ENCODE assay signal across 16 cellular contexts in the genomic region with DNA sequence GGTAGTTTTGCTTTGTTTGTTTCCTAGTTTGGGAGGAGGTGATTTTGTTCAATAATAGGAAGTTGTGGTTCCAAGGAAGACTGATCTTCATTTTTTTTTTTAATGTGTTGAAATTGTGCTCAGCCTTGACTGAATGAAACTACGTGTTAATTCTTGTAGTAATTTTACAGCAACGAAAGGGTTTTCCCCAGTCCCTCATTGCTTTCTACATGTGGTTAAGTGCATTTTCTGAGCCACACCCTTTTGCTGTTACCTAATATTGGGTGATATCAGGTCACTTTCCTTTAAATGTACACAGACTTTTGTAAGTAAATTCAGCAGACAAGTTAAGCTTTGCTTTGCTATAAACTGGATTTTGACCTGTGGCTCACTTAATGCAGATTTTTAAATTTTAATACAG.
A peak's percentile ranks its signal among the peaks of the same experiment; 100 is the strongest.
DNase-seq lines count a peak whose midpoint lies in the region; ATAC-seq and TF ChIP-seq lines count a peak whose summit lies in the region.
"Had no signal": no experiment of that assay in that cellular context is flagged by ENCODE, and none has a peak within 500 bp of the region (broad histone marks: within the 10 kb centered on the region; RNA-seq: fewer than 3 reads in every experiment).

No MANE protein-coding gene starts in this region.

- intact Hi-C loops in MCF 10A (cut with micrococcal nuclease) (no loop called here), breast epithelium (cut with DNase I; ENCODE audit: low total_unique reads) (no loop called here)

- no peaks in the 10 kb centered on the region for H3K27me3 Mint-ChIP-seq in MCF 10A (ENCODE audit: insufficient read depth, unreplicated experiment)
- no peaks in the 10 kb centered on the region for H3K27me3 Mint-ChIP-seq in activated naive CD8-positive, alpha-beta T cell treated with anti-CD3 and anti-CD28 coated beads, Interleukin-2, amount 50 U/mL, for 24 hours
- H3K27me3 Mint-ChIP-seq: activated CD4-positive, alpha-beta T cell treated with anti-CD3 and anti-CD28 coated beads, Interleukin-2, amount 10 ng/mL, durations not matched to agents 24 days and 14 days; activated naive CD8-positive, alpha-beta T cell treated with anti-CD3 and anti-CD28 coated beads for 36 hours had no signal

- POLR2A ChIA-PET in MCF 10A (lab: Yijun Ruan, JAX), result interaction anchor here (0.6 to 1.0 kb wide), 5 partner anchors 43 to 717 kb away, joined by 3 to 6 read pairs (median 3); partner anchors contain the start of gene UGP2

- H3K9me2 ChIP-seq in MM.1S (replicated peaks; ENCODE audit: insufficient read depth, low read length), result no peaks in the 10 kb centered on the region

- no peak overlapping the region for H3K27ac Mint-ChIP-seq in MCF 10A (ENCODE audit: low read depth, unreplicated experiment)
- no peak overlapping the region for H3K27ac Mint-ChIP-seq in activated naive CD8-positive, alpha-beta T cell treated with anti-CD3 and anti-CD28 coated beads, Interleukin-2, amount 50 U/mL, for 24 hours
- H3K27ac Mint-ChIP-seq: activated CD4-positive, alpha-beta T cell treated with anti-CD3 and anti-CD28 coated beads, Interleukin-2, amount 10 ng/mL, durations not matched to agents 24 days and 14 days; activated naive CD8-positive, alpha-beta T cell treated with anti-CD3 and anti-CD28 coated beads for 36 hours had no signal

- peak; percentile 63 for DNase-seq in MCF 10A (ENCODE audit: unreplicated experiment)
- DNase-seq in breast epithelium (ENCODE audit: low spot score in 2 of 2), result no peak
- peak; percentile 85 for DNase-seq in NOMO-1 treated with DMSO at 0.1 percent for 48 hours (lab: John Stamatoyannopoulos, UW; ENCODE audit: unreplicated experiment)
- DNase-seq in MM.1S, result no peak
- DNase-seq in COLO668 (lab: John Stamatoyannopoulos, UW; ENCODE audit: unreplicated experiment), result no peak
- DNase-seq in activated CD4-positive, CD25-positive, alpha-beta regulatory T cell (lab: John Stamatoyannopoulos, UW), result no peak
- DNase-seq in activated naive CD8-positive, alpha-beta T cell treated with anti-CD3 and anti-CD28 coated beads, Interleukin-2, amount 50 U/mL, for 24 hours, result no peak
- DNase-seq: 8988T; activated CD4-positive, alpha-beta T cell treated with anti-CD3 and anti-CD28 coated beads, Interleukin-2, amount 10 ng/mL, durations not matched to agents 24 days and 14 days; activated naive CD8-positive, alpha-beta T cell treated with anti-CD3 and anti-CD28 coated beads for 36 hours; dorsolateral prefrontal cortex; hypothalamus; NCI-H2171 treated with DMSO at 0.1 percent for 48 hours; right cardiac atrium had no signal

- no peaks in the 10 kb centered on the region for H3K9me3 Mint-ChIP-seq in MCF 10A (ENCODE audit: unreplicated experiment)
- H3K9me3 Mint-ChIP-seq in activated naive CD8-positive, alpha-beta T cell treated with anti-CD3 and anti-CD28 coated beads, Interleukin-2, amount 50 U/mL, for 24 hours, result peaks cover 10% of the 10 kb centered on the region

- no peaks in the 10 kb centered on the region for H3K79me2 ChIP-seq in MM.1S (ENCODE audit: low read length)

- BruUV-seq in MCF 10A (replicated peaks; lab: Mats Ljungman, UMichigan), result no TSS peak

- H3K4me2 ChIP-seq in MM.1S (ENCODE audit: low read depth, low read length), result no peak overlapping the region

- no peak overlapping the region for H3K9ac ChIP-seq in MM.1S (ENCODE audit: low read length)

- TF ChIP-seq POLR2A in breast epithelium (IDR thresholded peaks at IDR 0.05), result no peak

- no peak overlapping the region for H2AFZ ChIP-seq in MM.1S (ENCODE audit: low read length)

- H3K4me3 ChIP-seq in breast epithelium, result no peak overlapping the region
- no peak overlapping the region for H3K4me3 ChIP-seq in MM.1S (ENCODE audit: low read length)
- H3K4me3 ChIP-seq: dorsolateral prefrontal cortex had no signal

- no peaks in the 10 kb centered on the region for H4K20me1 ChIP-seq in MM.1S (ENCODE audit: insufficient read depth, low read length)

- H3K4me3 Mint-ChIP-seq in MCF 10A (ENCODE audit: unreplicated experiment), result no peak overlapping the region
- H3K4me3 Mint-ChIP-seq in activated naive CD8-positive, alpha-beta T cell treated with anti-CD3 and anti-CD28 coated beads, Interleukin-2, amount 50 U/mL, for 24 hours, result no peak overlapping the region
- H3K4me3 Mint-ChIP-seq: activated CD4-positive, alpha-beta T cell treated with anti-CD3 and anti-CD28 coated beads, Interleukin-2, amount 10 ng/mL, durations not matched to agents 24 days and 14 days; activated naive CD8-positive, alpha-beta T cell treated with anti-CD3 and anti-CD28 coated beads for 36 hours had no signal

- CTCF ChIA-PET in MCF 10A (lab: Yijun Ruan, JAX), result interaction anchor here (0.6 kb wide), 1 partner anchor 12 kb away, joined by 4 read pairs; no protein-coding TSS in a partner anchor

- peak; percentile 69 for ATAC-seq in HG02973 (IDR thresholded peaks at IDR 0.05; ENCODE audit: unreplicated experiment)
- ATAC-seq in activated naive CD8-positive, alpha-beta T cell treated with anti-CD3 and anti-CD28 coated beads, Interleukin-2, amount 50 U/mL, for 24 hours, result no peak
- ATAC-seq: right cardiac atrium, Right ventricle myocardium inferior had no signal

- no peaks in the 10 kb centered on the region for H3K4me1 Mint-ChIP-seq in MCF 10A (ENCODE audit: insufficient read depth, unreplicated experiment)
- peaks cover 2% of the 10 kb centered on the region for H3K4me1 Mint-ChIP-seq in activated naive CD8-positive, alpha-beta T cell treated with anti-CD3 and anti-CD28 coated beads, Interleukin-2, amount 50 U/mL, for 24 hours
- H3K4me1 Mint-ChIP-seq: activated CD4-positive, alpha-beta T cell treated with anti-CD3 and anti-CD28 coated beads, Interleukin-2, amount 10 ng/mL, durations not matched to agents 24 days and 14 days; activated naive CD8-positive, alpha-beta T cell treated with anti-CD3 and anti-CD28 coated beads for 36 hours had no signal

- TF ChIP-seq CTCF in MCF 10A (IDR thresholded peaks at IDR 0.05; ENCODE audit: unreplicated experiment) (no peak), breast epithelium (IDR thresholded peaks at IDR 0.05) (no peak), MM.1S (IDR thresholded peaks at IDR 0.05; ENCODE audit: low read length) (no peak)

- H3K9me3 ChIP-seq in breast epithelium (no peaks in the 10 kb centered on the region), MM.1S (replicated peaks; ENCODE audit: insufficient read depth, low read length) (no peaks in the 10 kb centered on the region)

- no peaks in the 10 kb centered on the region for H3F3A ChIP-seq in MM.1S (ENCODE audit: insufficient read depth, low read length)

- H3K36me3 ChIP-seq in breast epithelium, result no peaks in the 10 kb centered on the region
- no peaks in the 10 kb centered on the region for H3K36me3 ChIP-seq in MM.1S (replicated peaks; ENCODE audit: insufficient read depth, low read length)

- H3K36me3 Mint-ChIP-seq in MCF 10A (ENCODE audit: insufficient read depth, unreplicated experiment), result no peaks in the 10 kb centered on the region
- H3K36me3 Mint-ChIP-seq in activated naive CD8-positive, alpha-beta T cell treated with anti-CD3 and anti-CD28 coated beads, Interleukin-2, amount 50 U/mL, for 24 hours (ENCODE audit: low read depth), result peaks cover 14% of the 10 kb centered on the region

- H3K4me1 ChIP-seq in breast epithelium, result no peaks in the 10 kb centered on the region
- no peaks in the 10 kb centered on the region for H3K4me1 ChIP-seq in MM.1S (ENCODE audit: low read length)

- H3K27ac ChIP-seq in breast epithelium (no peak overlapping the region), MM.1S (ENCODE audit: low read length) (no peak overlapping the region)
- H3K27ac ChIP-seq: dorsolateral prefrontal cortex had no signal

- H3K27me3 ChIP-seq in breast epithelium (no peaks in the 10 kb centered on the region), MM.1S (replicated peaks; ENCODE audit: insufficient read depth, low read length) (no peaks in the 10 kb centered on the region)
- H3K27me3 ChIP-seq: dorsolateral prefrontal cortex had no signal

Comparison
In these comparisons a context has a peak if more than half of its experiments do, and no peak if none do; other contexts are left out.
1. DNase-seq: peak in MCF 10A (single experiment) and NOMO-1 treated with DMSO at 0.1 percent for 48 hours (single experiment); none in breast epithelium (0 of 2), MM.1S (single experiment), COLO668 (single experiment), activated CD4-positive, CD25-positive, alpha-beta regulatory T cell (0 of 4) and activated naive CD8-positive, alpha-beta T cell treated with anti-CD3 and anti-CD28 coated beads, Interleukin-2, amount 50 U/mL, for 24 hours (single experiment).